Comparison of ENCODE assay signal across 8 cellular contexts in the genomic region with DNA sequence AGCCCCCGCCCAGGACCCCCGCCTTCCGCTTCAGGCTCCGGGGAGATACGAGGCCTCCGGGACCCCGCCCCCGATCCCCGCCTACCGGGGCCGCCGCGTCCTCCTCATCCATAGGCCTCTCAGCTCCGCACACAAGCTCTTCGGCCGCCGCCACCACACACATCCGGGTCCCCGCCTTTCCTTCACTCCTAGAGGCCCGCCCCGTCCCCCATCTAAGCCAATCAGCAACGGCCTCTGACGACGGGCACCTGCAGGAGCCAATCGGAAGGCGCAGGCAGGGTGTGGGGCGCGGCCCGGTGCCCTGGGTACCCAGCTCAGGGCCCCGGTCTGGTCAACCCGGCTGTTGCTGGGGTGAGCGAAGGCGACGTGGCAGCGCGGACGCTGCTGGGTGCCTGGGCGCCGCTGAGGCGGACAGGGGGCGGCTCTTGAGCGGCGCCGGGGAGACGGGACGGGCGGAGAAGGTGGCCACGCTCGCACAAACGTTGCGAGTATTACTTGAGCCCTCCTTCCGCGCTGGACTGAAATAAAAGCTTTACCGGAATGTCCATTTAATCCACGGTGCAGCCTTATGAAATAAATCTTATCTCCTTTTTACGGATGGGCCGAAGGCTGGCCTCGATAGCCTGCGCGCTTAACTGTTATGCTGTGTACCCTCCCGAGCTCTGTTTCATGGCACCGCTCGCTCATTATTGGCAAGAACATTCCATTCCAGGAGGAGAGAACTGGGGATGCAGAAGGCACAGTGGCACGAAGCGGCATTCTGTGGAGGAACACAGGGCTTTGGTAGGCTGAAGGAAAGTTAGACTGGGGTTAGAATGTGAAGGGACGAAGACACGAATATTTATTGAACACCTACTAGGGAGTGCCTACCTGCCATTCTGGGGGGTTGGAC. TPM values are rescaled to one million over a fixed set of nuclear protein-coding genes. Genes with fewer than 3 reads are reported as not detected.
DNase-seq lines count a peak whose midpoint lies in the region; ATAC-seq and TF ChIP-seq lines count a peak whose summit lies in the region.

A gene with protein sequence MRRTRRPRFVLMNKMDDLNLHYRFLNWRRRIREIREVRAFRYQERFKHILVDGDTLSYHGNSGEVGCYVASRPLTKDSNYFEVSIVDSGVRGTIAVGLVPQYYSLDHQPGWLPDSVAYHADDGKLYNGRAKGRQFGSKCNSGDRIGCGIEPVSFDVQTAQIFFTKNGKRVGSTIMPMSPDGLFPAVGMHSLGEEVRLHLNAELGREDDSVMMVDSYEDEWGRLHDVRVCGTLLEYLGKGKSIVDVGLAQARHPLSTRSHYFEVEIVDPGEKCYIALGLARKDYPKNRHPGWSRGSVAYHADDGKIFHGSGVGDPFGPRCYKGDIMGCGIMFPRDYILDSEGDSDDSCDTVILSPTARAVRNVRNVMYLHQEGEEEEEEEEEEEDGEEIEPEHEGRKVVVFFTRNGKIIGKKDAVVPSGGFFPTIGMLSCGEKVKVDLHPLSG (minus strand): TSS at position 165 of the 892 bp plus-strand sequence. CDS start 57 bp downstream, at position 108.

- H3K4me1 Mint-ChIP-seq in activated T-helper 2 cell treated with anti-CD3 and anti-CD28 coated beads, Interferon-gamma antibody, Interleukin-2, Interleukin-4, amounts not matched to agents 10 μg/mL and 5 μg/mL and 100 μg/mL, durations not matched to agents 14 hours and 24 hours and 36 hours (ENCODE audit: low read depth): peaks cover 22% of the 10 kb centered on the region
- H3K4me1 Mint-ChIP-seq in nephron: peaks cover 29% of the 10 kb centered on the region
- H3K4me1 Mint-ChIP-seq in stimulated activated naive CD8-positive, alpha-beta T cell treated with anti-CD3 and anti-CD28 coated beads, Interleukin-15, Interleukin-2, amounts not matched to agents 100 ng/mL and 50 ng/mL, for 24 hours (ENCODE audit: low read depth): peaks cover 33% of the 10 kb centered on the region

- no peaks in the 10 kb centered on the region for H3K27me3 Mint-ChIP-seq in activated T-helper 2 cell treated with anti-CD3 and anti-CD28 coated beads, Interferon-gamma antibody, Interleukin-2, Interleukin-4, amounts not matched to agents 10 μg/mL and 5 μg/mL and 100 μg/mL, durations not matched to agents 14 hours and 24 hours and 36 hours (ENCODE audit: low read depth)
- no peaks in the 10 kb centered on the region for H3K27me3 Mint-ChIP-seq in nephron (ENCODE audit: low read depth)
- no peaks in the 10 kb centered on the region for H3K27me3 Mint-ChIP-seq in stimulated activated naive CD8-positive, alpha-beta T cell treated with anti-CD3 and anti-CD28 coated beads, Interleukin-15, Interleukin-2, amounts not matched to agents 100 ng/mL and 50 ng/mL, for 24 hours

- H3K36me3 ChIP-seq in RWPE2 (ENCODE audit: low read depth): peaks cover 33% of the 10 kb centered on the region

- intact Hi-C loops in activated T-helper 2 cell treated with anti-CD3 and anti-CD28 coated beads, Interferon-gamma antibody, Interleukin-2, Interleukin-4, amounts not matched to agents 10 μg/mL and 5 μg/mL and 100 μg/mL, durations not matched to agents 14 hours and 24 hours and 36 hours (cut with micrococcal nuclease): loop anchor here (1.0 to 2.0 kb wide), 3 partner anchors 19 to 33 kb away; no protein-coding TSS in a partner anchor

- TF ChIP-seq CTCF in RWPE2 (IDR thresholded peaks at IDR 0.05; ENCODE audit: poor library complexity, severe bottlenecking): no peak
- no peak for TF ChIP-seq CTCF in fibroblast of mammary gland (conservative IDR thresholded peaks at IDR 0.05; ENCODE audit: control insufficient read depth, insufficient read depth, low read depth, low read length)
- no peak for TF ChIP-seq CTCF in nephron (IDR thresholded peaks at IDR 0.05; ENCODE audit: unreplicated experiment in 3 of 3)

- peak within 1 kb of the TSS; percentile 89 for H3K27ac Mint-ChIP-seq in activated T-helper 2 cell treated with anti-CD3 and anti-CD28 coated beads, Interferon-gamma antibody, Interleukin-2, Interleukin-4, amounts not matched to agents 10 μg/mL and 5 μg/mL and 100 μg/mL, durations not matched to agents 14 hours and 24 hours and 36 hours
- peak within 1 kb of the TSS; percentile 97 to 98 (median 98) for H3K27ac Mint-ChIP-seq in nephron
- H3K27ac Mint-ChIP-seq in stimulated activated naive CD8-positive, alpha-beta T cell treated with anti-CD3 and anti-CD28 coated beads, Interleukin-15, Interleukin-2, amounts not matched to agents 100 ng/mL and 50 ng/mL, for 24 hours: peak within 1 kb of the TSS; percentile 93

- peak within 1 kb of the TSS; percentile 57 for H3K27ac ChIP-seq in RWPE2 (ENCODE audit: poor library complexity, severe bottlenecking)

- ATAC-seq in RWPE2 (ENCODE audit: low read depth): peak; percentile 98

- H3K4me1 ChIP-seq in RWPE2 (ENCODE audit: insufficient read depth, poor library complexity, severe bottlenecking): peaks cover 15% of the 10 kb centered on the region

- H3K27me3 ChIP-seq in RWPE2 (ENCODE audit: insufficient read depth, poor library complexity, severe bottlenecking): no peaks in the 10 kb centered on the region

- H3K4me3 Mint-ChIP-seq in activated T-helper 2 cell treated with anti-CD3 and anti-CD28 coated beads, Interferon-gamma antibody, Interleukin-2, Interleukin-4, amounts not matched to agents 10 μg/mL and 5 μg/mL and 100 μg/mL, durations not matched to agents 14 hours and 24 hours and 36 hours (ENCODE audit: low read depth): peak within 1 kb of the TSS; percentile 89
- peak within 1 kb of the TSS; percentile 89 to 92 (median 90) for H3K4me3 Mint-ChIP-seq in nephron
- peak within 1 kb of the TSS; percentile 92 for H3K4me3 Mint-ChIP-seq in stimulated activated naive CD8-positive, alpha-beta T cell treated with anti-CD3 and anti-CD28 coated beads, Interleukin-15, Interleukin-2, amounts not matched to agents 100 ng/mL and 50 ng/mL, for 24 hours

- H3K9me3 ChIP-seq in RWPE2 (ENCODE audit: severe bottlenecking): no peaks in the 10 kb centered on the region

- H3K4me3 ChIP-seq in RWPE2 (ENCODE audit: severe bottlenecking) (peak within 1 kb of the TSS; percentile 42), fibroblast of mammary gland (ENCODE audit: control insufficient read depth, low read depth, low read length) (peak within 1 kb of the TSS; percentile 66)

- peaks cover 31% of the 10 kb centered on the region for H3K36me3 Mint-ChIP-seq in activated T-helper 2 cell treated with anti-CD3 and anti-CD28 coated beads, Interferon-gamma antibody, Interleukin-2, Interleukin-4, amounts not matched to agents 10 μg/mL and 5 μg/mL and 100 μg/mL, durations not matched to agents 14 hours and 24 hours and 36 hours (ENCODE audit: low read depth)
- peaks cover 27% of the 10 kb centered on the region for H3K36me3 Mint-ChIP-seq in nephron (ENCODE audit: low read depth)
- peaks cover 19% of the 10 kb centered on the region for H3K36me3 Mint-ChIP-seq in stimulated activated naive CD8-positive, alpha-beta T cell treated with anti-CD3 and anti-CD28 coated beads, Interleukin-15, Interleukin-2, amounts not matched to agents 100 ng/mL and 50 ng/mL, for 24 hours (ENCODE audit: low read depth)

- peak; percentile 98 for DNase-seq in EH (ENCODE audit: low read depth)
- DNase-seq in H4 (ENCODE audit: low spot score): peak; percentile 93
- DNase-seq in LoVo (ENCODE audit: low spot score): peak; percentile 100
- peak; percentile 96 for DNase-seq in RWPE2 (ENCODE audit: low spot score)
- peak; percentile 96 for DNase-seq in activated T-helper 2 cell treated with anti-CD3 and anti-CD28 coated beads, Interferon-gamma antibody, Interleukin-2, Interleukin-4, amounts not matched to agents 10 μg/mL and 5 μg/mL and 100 μg/mL, durations not matched to agents 14 hours and 24 hours and 36 hours (ENCODE audit: low spot score)
- peak; percentile 94 for DNase-seq in fibroblast of mammary gland (ENCODE audit: low read depth)

- H3K9me3 Mint-ChIP-seq in activated T-helper 2 cell treated with anti-CD3 and anti-CD28 coated beads, Interferon-gamma antibody, Interleukin-2, Interleukin-4, amounts not matched to agents 10 μg/mL and 5 μg/mL and 100 μg/mL, durations not matched to agents 14 hours and 24 hours and 36 hours: peaks cover 8% of the 10 kb centered on the region
- H3K9me3 Mint-ChIP-seq in nephron: no peaks in the 10 kb centered on the region
- H3K9me3 Mint-ChIP-seq in stimulated activated naive CD8-positive, alpha-beta T cell treated with anti-CD3 and anti-CD28 coated beads, Interleukin-15, Interleukin-2, amounts not matched to agents 100 ng/mL and 50 ng/mL, for 24 hours: no peaks in the 10 kb centered on the region

RNA-seq across cellular contexts. Expression of the gene that starts here (rescaled TPM):
- total RNA-seq in H4 (2014; rRNA removed; shearing (Covaris generic)): 5.5 and 5.6 TPM in 2 replicates
- 35.1 and 36.2 TPM in 2 replicates for total RNA-seq in activated T-helper 2 cell treated with anti-CD3 and anti-CD28 coated beads, Interferon-gamma antibody, Interleukin-2, Interleukin-4, amounts not matched to agents 10 μg/mL and 5 μg/mL and 100 μg/mL, durations not matched to agents 14 hours and 24 hours and 36 hours

Comparison
In these comparisons a context has a peak if more than half of its experiments do, and no peak if none do; other contexts are left out.
1. Peak in every context shown above with its lines: DNase-seq, ATAC-seq, H3K4me3 ChIP-seq and H3K27ac ChIP-seq.